19 cellular contexts compared by ENCODE assay signal in genomic region chr2:40584432-40584831, GRCh38.
"Had no signal": no experiment of that assay in that cellular context is flagged by ENCODE, and none has a peak within 500 bp of the region (broad histone marks: within the 10 kb centered on the region; RNA-seq: fewer than 3 reads in every experiment).

No MANE protein-coding gene starts in this region.

- H3K36me3 Mint-ChIP-seq: natural killer cell treated with Interleukin-12 subunit alpha and Interleukin-12 subunit beta and Interleukin-15 and Interleukin-18, amount 100 ng/mL, for 72 hours; stimulated activated naive B cell treated with anti-CD40 and anti-IgM and Interleukin-4, amounts not matched to agents 10 μg/mL and 1 μg/mL and 100 μg/mL, for 72 hours had no signal

- DNase-seq: activated CD4-positive, alpha-beta T cell treated with anti-CD3 and anti-CD28 coated beads, Interleukin-2, amount 10 ng/mL, durations not matched to agents 7 days and 5 days; activated CD8-positive, alpha-beta T cell treated with anti-CD3 and anti-CD28 coated beads, Interleukin-2, amount 10 ng/mL, durations not matched to agents 7 days and 5 days; activated effector memory CD4-positive, alpha-beta T cell treated with Interleukin-2 at 50 U/mL for 16 hours; activated naive CD4-positive, alpha-beta T cell treated with anti-CD3 and anti-CD28 coated beads, Interleukin-2, amount 50 U/mL, for 16 hours; activated T-cell treated with anti-CD3 and anti-CD28 coated beads, Interleukin-2, amount 50 U/mL, for 4 hours; aorta; effector CD4-positive, alpha-beta T cell; foreskin melanocyte; glutamatergic neuron; kidney; pancreas; right lobe of liver; stimulated activated naive B cell treated with anti-CD40 and anti-IgM and Interleukin-4, amounts not matched to agents 10 μg/mL and 1 μg/mL and 100 μg/mL, for 72 hours; T-helper 9 cell; upper lobe of left lung had no signal

- H3K4me1 Mint-ChIP-seq: activated CD4-positive, alpha-beta T cell treated with anti-CD3 and anti-CD28 coated beads, Interleukin-2, amount 10 ng/mL, durations not matched to agents 7 days and 5 days; stimulated activated naive B cell treated with anti-CD40 and anti-IgM and Interleukin-4, amounts not matched to agents 10 μg/mL and 1 μg/mL and 100 μg/mL, for 72 hours had no signal

- ATAC-seq: activated CD8-positive, alpha-beta T cell treated with anti-CD3 and anti-CD28 coated beads, Interleukin-2, amount 10 ng/mL, durations not matched to agents 7 days and 5 days; activated T-cell treated with anti-CD3 and anti-CD28 coated beads, Interleukin-2, amount 50 U/mL, for 4 hours; natural killer cell treated with Interleukin-12 subunit alpha and Interleukin-12 subunit beta and Interleukin-15 and Interleukin-18, amount 100 ng/mL, for 72 hours; pancreas; right lobe of liver; stimulated activated naive B cell treated with anti-CD40 and anti-IgM and Interleukin-4, amounts not matched to agents 10 μg/mL and 1 μg/mL and 100 μg/mL, for 72 hours had no signal

- H3K9me3 Mint-ChIP-seq: activated CD4-positive, alpha-beta T cell treated with anti-CD3 and anti-CD28 coated beads, Interleukin-2, amount 10 ng/mL, durations not matched to agents 7 days and 5 days had no signal

- H3K4me3 Mint-ChIP-seq: activated CD4-positive, alpha-beta T cell treated with anti-CD3 and anti-CD28 coated beads, Interleukin-2, amount 10 ng/mL, durations not matched to agents 7 days and 5 days; activated CD8-positive, alpha-beta T cell treated with anti-CD3 and anti-CD28 coated beads, Interleukin-2, amount 10 ng/mL, durations not matched to agents 7 days and 5 days; activated T-cell treated with anti-CD3 and anti-CD28 coated beads, Interleukin-2, amount 50 U/mL, for 4 hours; natural killer cell treated with Interleukin-12 subunit alpha and Interleukin-12 subunit beta and Interleukin-15 and Interleukin-18, amount 100 ng/mL, for 72 hours; stimulated activated naive B cell treated with anti-CD40 and anti-IgM and Interleukin-4, amounts not matched to agents 10 μg/mL and 1 μg/mL and 100 μg/mL, for 72 hours had no signal

- H3K27me3 Mint-ChIP-seq: activated CD4-positive, alpha-beta T cell treated with anti-CD3 and anti-CD28 coated beads, Interleukin-2, amount 10 ng/mL, durations not matched to agents 7 days and 5 days; natural killer cell treated with Interleukin-12 subunit alpha and Interleukin-12 subunit beta and Interleukin-15 and Interleukin-18, amount 100 ng/mL, for 72 hours had no signal

- H3K4me3 ChIP-seq: esophagus muscularis mucosa, lung, pancreas, right lobe of liver, thoracic aorta, upper lobe of left lung had no signal

- H3K27ac Mint-ChIP-seq: activated CD4-positive, alpha-beta T cell treated with anti-CD3 and anti-CD28 coated beads, Interleukin-2, amount 10 ng/mL, durations not matched to agents 7 days and 5 days; activated CD8-positive, alpha-beta T cell treated with anti-CD3 and anti-CD28 coated beads, Interleukin-2, amount 10 ng/mL, durations not matched to agents 7 days and 5 days; natural killer cell treated with Interleukin-12 subunit alpha and Interleukin-12 subunit beta and Interleukin-15 and Interleukin-18, amount 100 ng/mL, for 72 hours; stimulated activated naive B cell treated with anti-CD40 and anti-IgM and Interleukin-4, amounts not matched to agents 10 μg/mL and 1 μg/mL and 100 μg/mL, for 72 hours had no signal
